Comparison of ENCODE assay signal across 8 cellular contexts in the genomic region with DNA sequence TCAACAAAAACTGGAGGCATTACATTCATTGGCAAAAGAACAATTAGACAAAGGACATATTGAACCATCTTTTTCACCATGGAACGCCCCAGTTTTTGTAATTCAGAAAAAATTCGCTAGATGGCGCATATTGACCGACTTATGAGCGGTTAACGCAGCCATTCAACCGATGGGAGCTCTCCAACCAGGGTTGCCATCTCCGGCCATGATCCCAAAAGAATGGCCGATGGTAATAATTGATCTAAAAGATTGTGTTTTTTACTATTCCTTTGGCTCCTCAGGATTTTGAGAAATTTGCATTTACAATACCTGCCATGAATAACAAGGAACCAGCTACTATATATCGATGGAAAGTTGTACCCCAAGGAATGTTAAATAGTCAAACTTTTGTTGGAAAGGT. TPM values are rescaled to one million over a fixed set of nuclear protein-coding genes. Genes with fewer than 3 reads are reported as not detected.
A peak's percentile ranks its signal among the peaks of the same experiment; 100 is the strongest.
DNase-seq lines count a peak whose midpoint lies in the region; ATAC-seq, FAIRE-seq and TF ChIP-seq lines count a peak whose summit lies in the region.

No MANE protein-coding gene starts in this region.

- H3K36me3 ChIP-seq in breast epithelium: no peaks in the 10 kb centered on the region

- no peak overlapping the region for H3K27ac ChIP-seq in breast epithelium

- no peaks in the 10 kb centered on the region for H3K9me3 ChIP-seq in breast epithelium

- intact Hi-C loops in breast epithelium (cut with DNase I; ENCODE audit: low total_unique reads): no loop called here

- TF ChIP-seq CTCF in breast epithelium (IDR thresholded peaks at IDR 0.05): peak; percentile 80 to 83 (median 81)

- DNase-seq in NCI-H2196 (lab: John Stamatoyannopoulos, UW; ENCODE audit: unreplicated experiment) (peak; percentile 76), NCI-H2196 treated with DMSO at 0.1 percent for 48 hours (lab: John Stamatoyannopoulos, UW; ENCODE audit: unreplicated experiment) (no peak), NCI-H1092 treated with DMSO at 0.1 percent for 48 hours (lab: John Stamatoyannopoulos, UW) (peak; percentile 56), T-helper 9 cell (peak; percentile 43), breast epithelium (ENCODE audit: low spot score in 2 of 2) (peak in 1 of 2 donors; percentile 64)
- DNase-seq in stimulated activated CD4-positive, alpha-beta T cell treated with anti-CD3 and anti-CD28 coated beads, Interleukin-2, amount 100 ng/mL, for 48 hours: peak; percentile 66 to 71

- no peak overlapping the region for H3K4me3 ChIP-seq in breast epithelium

- no peak for ATAC-seq in HG03095 (IDR thresholded peaks at IDR 0.05; ENCODE audit: unreplicated experiment)

- no peak for TF ChIP-seq POLR2A in breast epithelium (IDR thresholded peaks at IDR 0.05)

- H3K4me1 ChIP-seq in breast epithelium: no peaks in the 10 kb centered on the region

- peaks cover 4 to 43% of the 10 kb centered on the region in 2 donors for H3K27me3 ChIP-seq in breast epithelium

- peak; percentile 95 for FAIRE-seq in islet of Langerhans (lab: Jason Lieb, UNC)

RNA-seq across cellular contexts. Expression of a gene that starts 21.4 kb away (rescaled TPM):
- total RNA-seq in breast epithelium: 10 to 100 TPM in 2 of 3 donors, 1 to 10 TPM in 1; 3.3 to 38.3 (median 12.3) TPM

RNA-seq across cellular contexts. Expression of a gene that starts 27.2 kb away (rescaled TPM):
- not detected for total RNA-seq in breast epithelium

RNA-seq across cellular contexts. Expression of a gene that starts 57.9 kb away (rescaled TPM):
- under 1 TPM in 1 of 3 donors, not detected in 2; 0.15 TPM for total RNA-seq in breast epithelium

RNA-seq across cellular contexts. Expression of a gene that starts 58.0 kb away (rescaled TPM):
- total RNA-seq in breast epithelium: under 1 TPM in 1 of 3 donors, not detected in 2; 0.73 TPM
